ENCODE assay signal across 12 cellular contexts in the genomic region with DNA sequence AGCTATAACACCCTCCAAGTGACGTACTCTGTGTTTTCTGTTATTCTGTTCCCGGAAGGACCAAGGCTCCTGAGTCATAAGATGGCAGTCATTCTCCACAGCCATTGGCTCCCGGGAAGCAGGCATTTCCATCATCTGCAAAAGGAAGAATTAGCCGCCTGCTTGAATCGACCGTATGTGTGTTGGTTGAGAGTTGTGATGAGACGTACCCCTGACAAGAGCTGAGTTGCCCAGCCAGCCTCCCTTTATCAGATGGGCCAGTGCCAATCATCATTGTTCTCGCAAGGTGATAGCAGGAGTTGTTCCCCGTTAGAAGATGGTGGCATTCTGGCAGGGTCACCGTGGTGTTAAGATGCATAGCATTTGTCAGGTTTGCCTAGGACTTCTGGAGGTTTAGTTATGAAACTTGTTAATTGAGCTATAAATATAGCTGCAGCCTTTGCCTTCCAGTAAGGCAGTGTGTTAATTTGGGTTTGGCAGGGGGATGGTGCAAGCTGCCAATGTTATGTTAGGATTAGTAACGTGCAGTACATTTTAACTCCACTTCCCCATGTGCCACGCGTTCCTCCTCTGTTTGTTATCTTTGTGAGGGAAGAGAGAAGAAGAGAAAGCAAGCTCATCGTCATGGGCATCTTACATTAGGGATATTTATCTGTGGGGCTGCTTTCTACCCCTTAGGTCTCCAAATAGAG.
"Had no signal": no experiment of that assay in that cellular context is flagged by ENCODE, and none has a peak within 500 bp of the region (broad histone marks: within the 10 kb centered on the region; RNA-seq: fewer than 3 reads in every experiment).

No MANE protein-coding gene starts in this region.

- DNase-seq: activated CD8-positive, alpha-beta memory T cell treated with anti-CD3 and anti-CD28 coated beads, Interleukin-2, amount 10 ng/mL, durations not matched to agents 7 days and 5 days; activated effector memory CD4-positive, alpha-beta T cell treated with anti-CD3 and anti-CD28 coated beads, Interleukin-2, amount 50 U/mL, for 16 hours; activated T-cell treated with anti-CD3 and anti-CD28 coated beads, Interleukin-2, amount 50 U/mL, for 24 hours; brain microvascular endothelial cell; kidney; pancreas; transverse colon had no signal

- H3K9me3 ChIP-seq: esophagus muscularis mucosa, pancreas, transverse colon had no signal

- H3K27me3 ChIP-seq: brain microvascular endothelial cell, esophagus muscularis mucosa, neural progenitor cell, pancreas, transverse colon had no signal

- H3K27ac ChIP-seq: brain microvascular endothelial cell, esophagus muscularis mucosa, neural progenitor cell, pancreas, transverse colon had no signal

- ATAC-seq: activated CD8-positive, alpha-beta memory T cell treated with anti-CD3 and anti-CD28 coated beads, Interleukin-2, amount 10 ng/mL, durations not matched to agents 7 days and 5 days; activated naive CD4-positive, alpha-beta T cell treated with anti-CD3 and anti-CD28 coated beads, Interleukin-2, amount 50 U/mL, for 72 hours; pancreas; stimulated activated memory B cell treated with anti-CD40 and anti-IgM and Interleukin-4, amounts not matched to agents 10 μg/mL and 1 μg/mL and 100 μg/mL, for 72 hours had no signal

- H3K4me1 ChIP-seq: esophagus muscularis mucosa, neural progenitor cell, pancreas, transverse colon had no signal

- H3K4me3 ChIP-seq: esophagus muscularis mucosa, neural progenitor cell, pancreas, smooth muscle cell, transverse colon had no signal
